Comparison of ENCODE assay signal across 8 cellular contexts in genomic region chr14:104753528-104754212, GRCh38. TPM values are rescaled to one million over a fixed set of nuclear protein-coding genes. Genes with fewer than 3 reads are reported as not detected.
DNase-seq lines count a peak whose midpoint lies in the region; ATAC-seq and TF ChIP-seq lines count a peak whose summit lies in the region.

No MANE protein-coding gene starts in this region.

- peak overlapping the region; percentile 77 to 99 (median 86) for H3K4me3 ChIP-seq in esophagus muscularis mucosa
- H3K4me3 ChIP-seq in ovary, result peak overlapping the region; percentile 94

- WGBS in esophagus muscularis mucosa, result 3% methylated on average over 9 of the region's 30 CpGs
- WGBS in ovary, 3 donors, result 1 to 3% (median 1%) methylated on average over 27 to 30 of the region's 30 CpGs

- TF ChIP-seq POLR2A in esophagus muscularis mucosa (IDR thresholded peaks at IDR 0.05; ENCODE audit: low read depth), result no peak
- no peak for TF ChIP-seq POLR2A in ovary (IDR thresholded peaks at IDR 0.05)

- H3K9me3 ChIP-seq in esophagus muscularis mucosa, result no peaks in the 10 kb centered on the region
- no peaks in the 10 kb centered on the region for H3K9me3 ChIP-seq in ovary

- H3K4me1 ChIP-seq in esophagus muscularis mucosa (peaks cover 23 to 46% (median 42%) of the 10 kb centered on the region in 4 donors), ovary (ENCODE audit: insufficient read depth) (peaks cover 13% of the 10 kb centered on the region)

- intact Hi-C loops in esophagus muscularis mucosa (cut with DNase I) (no loop called here), ovary (cut with DNase I) (no loop called here), sciatic nerve (cut with DNase I) (no loop called here)

- H3K27me3 ChIP-seq in esophagus muscularis mucosa (no peaks in the 10 kb centered on the region), ovary (no peaks in the 10 kb centered on the region)

- no peak for DNase-seq in esophagus muscularis mucosa (ENCODE audit: extremely low spot score)
- no peak for DNase-seq in ovary
- DNase-seq in sciatic nerve (ENCODE audit: low spot score), result no peak
- DNase-seq in AG08395 (ENCODE audit: low spot score), result no peak

- ATAC-seq in GM21717 (IDR thresholded peaks at IDR 0.05; ENCODE audit: unreplicated experiment), result peak; percentile 1
- peak; percentile 3 for ATAC-seq in SK-N-SH treated with all-trans-retinoic acid at 6 μM for 48 hours
- ATAC-seq in HG03469 (IDR thresholded peaks at IDR 0.05; ENCODE audit: unreplicated experiment), result no peak
- no peak for ATAC-seq in sciatic nerve
- no peak for ATAC-seq in GM19455 (IDR thresholded peaks at IDR 0.05; ENCODE audit: unreplicated experiment)

- TF ChIP-seq EP300 in esophagus muscularis mucosa (IDR thresholded peaks at IDR 0.05), result no peak
- TF ChIP-seq EP300 in ovary (IDR thresholded peaks at IDR 0.05), result no peak

- H3K36me3 ChIP-seq in esophagus muscularis mucosa (peaks cover 29 to 36% (median 33%) of the 10 kb centered on the region in 4 donors), ovary (no peaks in the 10 kb centered on the region)

- no peak for TF ChIP-seq CTCF in esophagus muscularis mucosa (IDR thresholded peaks at IDR 0.05)
- TF ChIP-seq CTCF in ovary (IDR thresholded peaks at IDR 0.05), result no peak

- peak overlapping the region; percentile 83 to 95 (median 88) for H3K27ac ChIP-seq in esophagus muscularis mucosa (replicated peaks in 1 of 4)
- peak overlapping the region; percentile 70 to 82 for H3K27ac ChIP-seq in ovary

TF ChIP-seq in SK-N-SH treated with all-trans-retinoic acid at 6 μM for 48 hours, 23 proteins besides CTCF, POLR2A, EP300 and RAD21:
- TF ChIP-seq SNAI2 (CRISPR knock-in tag; IDR thresholded peaks at IDR 0.05) (no peak), ZFP3 (CRISPR knock-in tag; IDR thresholded peaks at IDR 0.05) (no peak), ISL1 (CRISPR knock-in tag; IDR thresholded peaks at IDR 0.05) (no peak), CREB5 (CRISPR knock-in tag; IDR thresholded peaks at IDR 0.05; ENCODE audit: low read depth) (no peak), PATZ1 (CRISPR knock-in tag; IDR thresholded peaks at IDR 0.05; ENCODE audit: borderline replicate concordance) (no peak), CSDC2 (CRISPR knock-in tag; IDR thresholded peaks at IDR 0.05) (no peak), TSHZ2 (CRISPR knock-in tag; IDR thresholded peaks at IDR 0.05) (no peak), POU6F1 (CRISPR knock-in tag; IDR thresholded peaks at IDR 0.05; ENCODE audit: borderline replicate concordance, low read depth) (no peak), ZFP30 (CRISPR knock-in tag; IDR thresholded peaks at IDR 0.05) (no peak)

RNA-seq across cellular contexts. Expression of gene SIVA1, which starts 0.7 kb away (rescaled TPM):
- total RNA-seq in esophagus muscularis mucosa (100 to 1,000 TPM; 207 to 324 (median 290) TPM), ovary (100 to 1,000 TPM in 3 of 7 donors, 10 to 100 TPM in 4; 85.7 to 385 (median 91.6) TPM), sciatic nerve (56.6 TPM)
- polyA plus RNA-seq in ovary, result 100 to 1,000 TPM in 1 of 2 donors, 1 to 10 TPM in 1; 2.4 to 249 TPM

RNA-seq across cellular contexts. Expression of gene ADSS1, which starts 29.6 kb away (rescaled TPM):
- 1 to 10 TPM; 4.3 to 7.9 (median 5.7) TPM for total RNA-seq in esophagus muscularis mucosa
- total RNA-seq in ovary, result 1 to 10 TPM; 2.6 to 9.8 (median 3.8) TPM
- 1 to 10 TPM; 4.1 to 4.9 TPM for polyA plus RNA-seq in ovary
- 11.5 TPM for total RNA-seq in sciatic nerve

RNA-seq across cellular contexts. Expression of gene AKT1, which starts 41.9 kb away (rescaled TPM):
- total RNA-seq in esophagus muscularis mucosa (100 to 1,000 TPM; 162 to 267 (median 187) TPM), ovary (100 to 1,000 TPM in 4 of 7 donors, 10 to 100 TPM in 3; 58.1 to 105 (median 103) TPM), sciatic nerve (90.4 TPM)
- polyA plus RNA-seq in ovary, result 10 to 100 TPM; 53.9 to 72.6 TPM

RNA-seq across cellular contexts. Expression of gene ZBTB42, which starts 47.2 kb away (rescaled TPM):
- 1 to 10 TPM; 2.5 to 6.4 (median 4.9) TPM for total RNA-seq in esophagus muscularis mucosa
- 10 to 100 TPM in 1 of 7 donors, 1 to 10 TPM in 6; 2.0 to 18.7 (median 4.1) TPM for total RNA-seq in ovary
- polyA plus RNA-seq in ovary, result 1 to 10 TPM in 1 of 2 donors, under 1 TPM in 1; 0.42 to 1.8 TPM
- 3.6 TPM for total RNA-seq in sciatic nerve

Comparison
In these comparisons a context has a peak if more than half of its experiments do, and no peak if none do; other contexts are left out.
1. ATAC-seq: peak in GM21717 (single experiment) and SK-N-SH treated with all-trans-retinoic acid at 6 μM for 48 hours (single experiment); none in HG03469 (single experiment), sciatic nerve (single experiment) and GM19455 (single experiment).